8 cellular contexts compared by ENCODE assay signal in the genomic region with DNA sequence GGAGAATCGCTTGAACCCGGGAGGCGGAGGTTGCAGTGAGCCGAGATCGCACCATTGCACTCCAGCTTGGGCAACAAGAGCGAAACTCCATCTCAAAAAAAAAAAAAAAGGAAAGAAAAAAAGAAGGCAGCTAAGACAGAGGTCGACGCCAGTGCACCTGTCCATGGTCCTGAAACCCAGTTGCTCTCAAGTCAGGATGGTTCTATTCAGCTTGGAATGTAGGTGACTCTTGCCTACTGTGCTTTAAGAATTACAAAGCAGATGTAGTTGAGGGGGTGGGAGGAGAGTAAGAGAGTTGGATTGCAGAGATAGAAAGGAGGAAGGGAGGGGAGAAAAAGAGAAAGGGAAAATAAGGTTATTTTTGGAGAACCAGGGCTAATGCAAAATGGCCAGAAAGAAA. TPM values are rescaled to one million over a fixed set of nuclear protein-coding genes. Genes with fewer than 3 reads are reported as not detected.
A peak's percentile ranks its signal among the peaks of the same experiment; 100 is the strongest.
DNase-seq lines count a peak whose midpoint lies in the region; ATAC-seq, FAIRE-seq and TF ChIP-seq lines count a peak whose summit lies in the region.

No MANE protein-coding gene starts in this region.

- H3K36me3 ChIP-seq in cardiac muscle cell = no peaks in the 10 kb centered on the region
- no peaks in the 10 kb centered on the region for H3K36me3 ChIP-seq in left ventricle myocardium inferior

- WGBS in lower leg skin, 2 donors = 47 to 48% methylated on average over 8 of the region's 8 CpGs

- TF ChIP-seq POLR2A in lower leg skin (IDR thresholded peaks at IDR 0.05) = no peak

- TF ChIP-seq CTCF in cardiac muscle cell (IDR thresholded peaks at IDR 0.05; ENCODE audit: low read depth, low read length) (no peak), left ventricle myocardium inferior (IDR thresholded peaks at IDR 0.05; ENCODE audit: borderline replicate concordance) (no peak), GM20000 (IDR thresholded peaks at IDR 0.05; ENCODE audit: extremely low read depth, missing control alignments) (no peak), lower leg skin (IDR thresholded peaks at IDR 0.05) (no peak)

- ATAC-seq in HG03342 (IDR thresholded peaks at IDR 0.05; ENCODE audit: unreplicated experiment) = no peak

- DNase-seq in cardiac muscle cell (ENCODE audit: low read depth in 1 of 2, low spot score in 1 of 2) = peak; percentile 79 to 91
- DNase-seq in left ventricle myocardium inferior = no peak
- DNase-seq in RCC 7860 (ENCODE audit: low spot score) = peak; percentile 9
- peak; percentile 11 for DNase-seq in effector CD4-positive, alpha-beta T cell
- peak; percentile 30 for DNase-seq in stimulated activated CD4-positive, alpha-beta T cell treated with anti-CD3 and anti-CD28 coated beads, Interleukin-4, amount 100 ng/mL, for 1 hour
- no peak for DNase-seq in GM20000 (ENCODE audit: low spot score)
- no peak for DNase-seq in lower leg skin (ENCODE audit: low spot score in 2 of 2)

- H3K4me1 ChIP-seq in cardiac muscle cell (ENCODE audit: low read depth) (no peaks in the 10 kb centered on the region), left ventricle myocardium inferior (no peaks in the 10 kb centered on the region)

- intact Hi-C loops in left ventricle myocardium inferior (cut with micrococcal nuclease) = no loop called here
- intact Hi-C loops in lower leg skin (cut with DNase I; ENCODE audit: low total_unique reads) = no loop called here

- H3K4me3 ChIP-seq in cardiac muscle cell = no peak overlapping the region
- H3K4me3 ChIP-seq in left ventricle myocardium inferior = no peak overlapping the region
- no peak overlapping the region for H3K4me3 ChIP-seq in lower leg skin (ENCODE audit: low read depth, poor library complexity, severe bottlenecking)

- no peak for FAIRE-seq in RCC 7860 (lab: Jason Lieb, UNC)

- H3K27ac ChIP-seq in cardiac muscle cell (no peak overlapping the region), left ventricle myocardium inferior (replicated peaks) (no peak overlapping the region)

- H3K27me3 ChIP-seq in cardiac muscle cell (no peaks in the 10 kb centered on the region), left ventricle myocardium inferior (ENCODE audit: low read depth) (peaks cover 5% of the 10 kb centered on the region)

- no peaks in the 10 kb centered on the region for H3K9me3 ChIP-seq in cardiac muscle cell (ENCODE audit: low read depth)
- H3K9me3 ChIP-seq in left ventricle myocardium inferior (replicated peaks) = no peaks in the 10 kb centered on the region

RNA-seq across cellular contexts. Expression of a gene that starts 18.7 kb away (rescaled TPM):
- total RNA-seq in cardiac muscle cell (0.60 and 1.9 TPM in 2 replicates), left ventricle myocardium inferior (not detected), lower leg skin (not detected)
- polyA plus RNA-seq in cardiac muscle cell = 0.11 and 0.19 TPM in 2 replicates

RNA-seq across cellular contexts. Expression of a gene that starts 35.0 kb away (rescaled TPM):
- total RNA-seq in cardiac muscle cell = 0.77 and 1.4 TPM in 2 replicates
- 0.68 and 1.0 TPM in 2 replicates for polyA plus RNA-seq in cardiac muscle cell
- total RNA-seq in left ventricle myocardium inferior = 0.16 TPM
- total RNA-seq in lower leg skin = under 1 TPM in 2 of 4 donors, not detected in 2; 0.05 to 0.08 TPM

RNA-seq across cellular contexts. Expression of a gene that starts 45.7 kb away (rescaled TPM):
- total RNA-seq in cardiac muscle cell = 0.63 and 4.3 TPM in 2 replicates
- polyA plus RNA-seq in cardiac muscle cell = 3.2 and 4.2 TPM in 2 replicates
- not detected for total RNA-seq in left ventricle myocardium inferior
- total RNA-seq in lower leg skin = not detected

Comparison
In these comparisons a context has a peak if more than half of its experiments do, and no peak if none do; other contexts are left out.
1. DNase-seq: peak in cardiac muscle cell (2 of 2), RCC 7860 (single experiment), effector CD4-positive, alpha-beta T cell (single experiment) and stimulated activated CD4-positive, alpha-beta T cell treated with anti-CD3 and anti-CD28 coated beads, Interleukin-4, amount 100 ng/mL, for 1 hour (single experiment); none in left ventricle myocardium inferior (single experiment), GM20000 (single experiment) and lower leg skin (0 of 2).